Comparison of ENCODE assay signal across 8 cellular contexts in the genomic region with DNA sequence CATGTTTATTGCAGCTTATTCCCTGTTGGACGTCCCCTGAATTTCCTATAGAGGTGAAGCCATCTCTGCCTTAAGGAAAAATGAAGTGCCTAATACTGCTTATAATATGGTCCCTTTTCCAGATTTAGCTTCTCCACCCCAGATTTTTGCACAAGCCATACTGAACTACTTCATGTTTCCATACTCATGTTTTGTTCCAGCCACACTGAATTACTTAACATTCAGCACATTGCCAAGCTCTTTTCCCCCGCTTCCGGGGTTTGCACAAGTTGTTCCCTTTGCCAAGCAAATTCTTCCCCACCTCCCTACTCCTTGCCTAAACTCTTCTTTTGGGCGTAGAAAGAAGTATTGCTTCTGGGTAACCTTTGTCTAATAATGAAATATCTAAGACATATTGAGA. TPM values are rescaled to one million over a fixed set of nuclear protein-coding genes. Genes with fewer than 3 reads are reported as not detected.
DNase-seq lines count a peak whose midpoint lies in the region; ATAC-seq, FAIRE-seq and TF ChIP-seq lines count a peak whose summit lies in the region.

No MANE protein-coding gene starts in this region.

- no peak for TF ChIP-seq RAD21 in A549 (conservative IDR thresholded peaks at IDR 0.05 in 1 of 2, IDR thresholded peaks at IDR 0.05 in 1 of 2)

- H3K27ac ChIP-seq in A549 (peak overlapping the region in 1 of 2 experiments; percentile 76; a peak in 2 of 6 replicates), endodermal cell (ENCODE audit: low read depth, low read length) (no peak overlapping the region)

- H3K36me3 ChIP-seq in endodermal cell (ENCODE audit: control insufficient read depth, insufficient read depth, low read length), result no peaks in the 10 kb centered on the region

- H3K9me3 ChIP-seq in A549 (peaks cover 3% of the 10 kb centered on the region; the same call in 1 of the 3 replicates), endodermal cell (ENCODE audit: control insufficient read depth, low read length) (peaks cover 10% of the 10 kb centered on the region)

- no peak overlapping the region for H3K4me3 ChIP-seq in A549
- H3K4me3 ChIP-seq in endodermal cell (ENCODE audit: low read length), result no peak overlapping the region

- H3K4me3 Mint-ChIP-seq in activated CD4-positive, alpha-beta memory T cell treated with anti-CD3 and anti-CD28 coated beads for 36 hours, result peak overlapping the region; percentile 100
- H3K4me3 Mint-ChIP-seq in endodermal cell, result no peak overlapping the region

- peak overlapping the region; percentile 92 for H3K4me2 ChIP-seq in A549

- H3K9ac ChIP-seq in endodermal cell (ENCODE audit: extremely low read depth, low read length, poor library complexity, severe bottlenecking), result no peak overlapping the region

- H3K27ac Mint-ChIP-seq in activated CD4-positive, alpha-beta memory T cell treated with anti-CD3 and anti-CD28 coated beads for 36 hours, result peak overlapping the region; percentile 64
- H3K27ac Mint-ChIP-seq in endodermal cell, result no peak overlapping the region

- TF ChIP-seq EP300 in A549 (IDR thresholded peaks at IDR 0.05), result no peak

- no peaks in the 10 kb centered on the region for H3K27me3 Mint-ChIP-seq in activated CD4-positive, alpha-beta memory T cell treated with anti-CD3 and anti-CD28 coated beads for 36 hours
- peaks cover 83% of the 10 kb centered on the region for H3K27me3 Mint-ChIP-seq in endodermal cell (ENCODE audit: insufficient read depth)

- H3K4me1 ChIP-seq in A549, result peaks cover 25% of the 10 kb centered on the region
- no peaks in the 10 kb centered on the region for H3K4me1 ChIP-seq in endodermal cell (ENCODE audit: control insufficient read depth, insufficient read depth, low read length)

- no peak for ATAC-seq in A549
- no peak for ATAC-seq in GM18502 (IDR thresholded peaks at IDR 0.05; ENCODE audit: poor library complexity, unreplicated experiment)

- FAIRE-seq in A549 (lab: Jason Lieb, UNC), result no peak

- TF ChIP-seq POLR2A in A549 (IDR thresholded peaks at IDR 0.05; ENCODE audit: low read length), result no peak

- peaks cover 16% of the 10 kb centered on the region for H3K9me3 Mint-ChIP-seq in activated CD4-positive, alpha-beta memory T cell treated with anti-CD3 and anti-CD28 coated beads for 36 hours
- H3K9me3 Mint-ChIP-seq in endodermal cell, result peaks cover 12% of the 10 kb centered on the region

- 64% methylated on average over 4 of the region's 4 CpGs for WGBS in A549 (ENCODE audit: missing lambda C conversion rate)
- WGBS in endodermal cell (ENCODE audit: insufficient coverage in 1 of 2, insufficient read length in 1 of 2), 2 experiments, result 89 to 100% methylated on average over 2 to 4 of the region's 4 CpGs

- peaks cover 52% of the 10 kb centered on the region for H3K4me1 Mint-ChIP-seq in activated CD4-positive, alpha-beta memory T cell treated with anti-CD3 and anti-CD28 coated beads for 36 hours (ENCODE audit: low read depth)
- H3K4me1 Mint-ChIP-seq in endodermal cell, result peaks cover 11% of the 10 kb centered on the region

- POLR2A ChIA-PET in A549 (lab: Yijun Ruan, JAX), result no interaction called here
- POLR2A ChIA-PET in activated CD4-positive, alpha-beta memory T cell treated with anti-CD3 and anti-CD28 coated beads for 36 hours (lab: Charles Lee), result interaction anchor here (0.8 kb wide), 1 partner anchor 280 kb away, joined by 3 read pairs; a partner anchor contains a TSS

- peaks cover 2% of the 10 kb centered on the region for H3K36me3 Mint-ChIP-seq in activated CD4-positive, alpha-beta memory T cell treated with anti-CD3 and anti-CD28 coated beads for 36 hours
- no peaks in the 10 kb centered on the region for H3K36me3 Mint-ChIP-seq in endodermal cell (ENCODE audit: low read depth)

- peaks cover 14% of the 10 kb centered on the region for H3K27me3 ChIP-seq in endodermal cell (ENCODE audit: control insufficient read depth, insufficient read depth, low read length, poor library complexity, severe bottlenecking)

- intact Hi-C loops in activated CD4-positive, alpha-beta memory T cell treated with anti-CD3 and anti-CD28 coated beads for 36 hours (cut with micrococcal nuclease), result loop anchor here (5.0 kb wide), 2 partner anchors 129 to 294 kb away; a partner anchor contains a TSS

- DNase-seq in A549 (ENCODE audit: low read depth in 1 of 2, low spot score in 1 of 2) (peak in 1 of 2 experiments; percentile 41), GM04504 (ENCODE audit: low read depth) (peak; percentile 58), iris pigment epithelial cell (ENCODE audit: low read depth) (peak; percentile 79), endodermal cell (no peak), SW480 (ENCODE audit: low spot score) (no peak)
- no peak for DNase-seq in activated CD4-positive, alpha-beta memory T cell treated with anti-CD3 and anti-CD28 coated beads for 36 hours
- DNase-seq in stimulated activated CD8-positive, alpha-beta memory T cell treated with anti-CD3 and anti-CD28 coated beads, Interleukin-4, amount 100 ng/mL, for 48 hours, result no peak

- TF ChIP-seq CTCF in A549 (IDR thresholded peaks at IDR 0.05) (no peak), endodermal cell (conservative IDR thresholded peaks at IDR 0.05) (no peak)

- CTCF ChIA-PET in A549 (lab: Yijun Ruan, JAX), result interaction anchor here (0.6 to 5.8 kb wide), 14 partner anchors 8 to 1817 kb away, joined by 3 to 52 read pairs (median 8); no protein-coding TSS in a partner anchor
- CTCF ChIA-PET in activated CD4-positive, alpha-beta memory T cell treated with anti-CD3 and anti-CD28 coated beads for 36 hours (lab: Charles Lee), result interaction anchor here (2.2 to 3.0 kb wide), 3 partner anchors 12 to 92 kb away, joined by 7 to 28 read pairs (median 24); no protein-coding TSS in a partner anchor

TF ChIP-seq in A549, 52 proteins besides CTCF, POLR2A, EP300 and RAD21:
- TF ChIP-seq ZFP36 (IDR thresholded peaks at IDR 0.05; ENCODE audit: borderline replicate concordance, partially characterized antibody) (no peak), PHF8 (IDR thresholded peaks at IDR 0.05; ENCODE audit: borderline replicate concordance, low read depth) (no peak), JUNB (IDR thresholded peaks at IDR 0.05) (no peak), ZC3H11A (IDR thresholded peaks at IDR 0.05) (no peak), CBX8 (IDR thresholded peaks at IDR 0.05) (no peak), HDAC2 (IDR thresholded peaks at IDR 0.05) (no peak), HOXB5 (CRISPR knock-in tag; IDR thresholded peaks at IDR 0.05) (no peak), TFCP2L1 (CRISPR knock-in tag; IDR thresholded peaks at IDR 0.05) (no peak), BHLHE40 (IDR thresholded peaks at IDR 0.05; ENCODE audit: low read depth, low read length) (no peak), SREBF2 (IDR thresholded peaks at IDR 0.05) (no peak), EHF (CRISPR knock-in tag; IDR thresholded peaks at IDR 0.05) (no peak), EHMT2 (IDR thresholded peaks at IDR 0.05; ENCODE audit: low read depth) (no peak), MAZ (IDR thresholded peaks at IDR 0.05; ENCODE audit: borderline replicate concordance, low read depth, low read length) (no peak), NFE2L2 (conservative IDR thresholded peaks at IDR 0.05; ENCODE audit: low read length) (no peak), RNF2 (IDR thresholded peaks at IDR 0.05; ENCODE audit: borderline replicate concordance, low read depth) (no peak)
- TF ChIP-seq, protein P1, sequence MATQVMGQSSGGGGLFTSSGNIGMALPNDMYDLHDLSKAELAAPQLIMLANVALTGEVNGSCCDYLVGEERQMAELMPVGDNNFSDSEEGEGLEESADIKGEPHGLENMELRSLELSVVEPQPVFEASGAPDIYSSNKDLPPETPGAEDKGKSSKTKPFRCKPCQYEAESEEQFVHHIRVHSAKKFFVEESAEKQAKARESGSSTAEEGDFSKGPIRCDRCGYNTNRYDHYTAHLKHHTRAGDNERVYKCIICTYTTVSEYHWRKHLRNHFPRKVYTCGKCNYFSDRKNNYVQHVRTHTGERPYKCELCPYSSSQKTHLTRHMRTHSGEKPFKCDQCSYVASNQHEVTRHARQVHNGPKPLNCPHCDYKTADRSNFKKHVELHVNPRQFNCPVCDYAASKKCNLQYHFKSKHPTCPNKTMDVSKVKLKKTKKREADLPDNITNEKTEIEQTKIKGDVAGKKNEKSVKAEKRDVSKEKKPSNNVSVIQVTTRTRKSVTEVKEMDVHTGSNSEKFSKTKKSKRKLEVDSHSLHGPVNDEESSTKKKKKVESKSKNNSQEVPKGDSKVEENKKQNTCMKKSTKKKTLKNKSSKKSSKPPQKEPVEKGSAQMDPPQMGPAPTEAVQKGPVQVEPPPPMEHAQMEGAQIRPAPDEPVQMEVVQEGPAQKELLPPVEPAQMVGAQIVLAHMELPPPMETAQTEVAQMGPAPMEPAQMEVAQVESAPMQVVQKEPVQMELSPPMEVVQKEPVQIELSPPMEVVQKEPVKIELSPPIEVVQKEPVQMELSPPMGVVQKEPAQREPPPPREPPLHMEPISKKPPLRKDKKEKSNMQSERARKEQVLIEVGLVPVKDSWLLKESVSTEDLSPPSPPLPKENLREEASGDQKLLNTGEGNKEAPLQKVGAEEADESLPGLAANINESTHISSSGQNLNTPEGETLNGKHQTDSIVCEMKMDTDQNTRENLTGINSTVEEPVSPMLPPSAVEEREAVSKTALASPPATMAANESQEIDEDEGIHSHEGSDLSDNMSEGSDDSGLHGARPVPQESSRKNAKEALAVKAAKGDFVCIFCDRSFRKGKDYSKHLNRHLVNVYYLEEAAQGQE (IDR thresholded peaks at IDR 0.05), result no peak
TF ChIP-seq in A549: peak in this region for 0.

RNA-seq across cellular contexts. Expression of a gene that starts 1.7 kb away (rescaled TPM):
- polyA plus RNA-seq in A549 (2011; rRNA removed) (13.0 and 15.0 TPM in 2 replicates), A549 (2017; fragmentation: RNase III; extraction: RNeasy Plus Mini Kit Qiagen cat#74134 plus additional on column Dnase treatment) (5.1 to 5.7 TPM (median 5.6 TPM) in 3 replicates)
- 2.9 and 3.0 TPM in 2 replicates for polyA plus RNA-seq in A549 (2012; cell fraction: cytosol; rRNA removed)
- 4.2 and 5.1 TPM in 2 replicates for polyA plus RNA-seq in A549 (2012; cell fraction: nucleus; rRNA removed)
- 8.9 and 10.5 TPM in 2 replicates for polyA minus RNA-seq in A549 (2011; rRNA and poly(A)+ RNA removed)
- total RNA-seq in activated CD4-positive, alpha-beta memory T cell treated with anti-CD3 and anti-CD28 coated beads for 36 hours, result 10 to 100 TPM; 60.0 to 65.1 TPM
- 10 to 100 TPM; 18.0 to 21.0 TPM for total RNA-seq in endodermal cell
- 23.7 TPM for polyA plus RNA-seq in endodermal cell (2013, experiment 1 of 2)
- 25.5 TPM for polyA plus RNA-seq in endodermal cell (2013, experiment 2 of 2)

RNA-seq across cellular contexts. Expression of a gene that starts 23.0 kb away (rescaled TPM):
- 115 and 119 TPM in 2 replicates for polyA plus RNA-seq in A549 (2011; rRNA removed)
- polyA plus RNA-seq in A549 (2012; cell fraction: cytosol; rRNA removed), result 8.3 and 8.7 TPM in 2 replicates
- 15.0 and 18.9 TPM in 2 replicates for polyA plus RNA-seq in A549 (2012; cell fraction: nucleus; rRNA removed)
- 16.2 to 17.9 TPM (median 17.1 TPM) in 3 replicates for polyA plus RNA-seq in A549 (2017; fragmentation: RNase III; extraction: RNeasy Plus Mini Kit Qiagen cat#74134 plus additional on column Dnase treatment)
- 31.3 and 41.7 TPM in 2 replicates for polyA minus RNA-seq in A549 (2011; rRNA and poly(A)+ RNA removed)
- 1 to 10 TPM; 2.5 to 2.7 TPM for total RNA-seq in activated CD4-positive, alpha-beta memory T cell treated with anti-CD3 and anti-CD28 coated beads for 36 hours
- total RNA-seq in endodermal cell, result 10 to 100 TPM; 59.5 to 96.6 TPM
- 9.7 TPM for polyA plus RNA-seq in endodermal cell (2013, experiment 1 of 2)
- 10.1 TPM for polyA plus RNA-seq in endodermal cell (2013, experiment 2 of 2)

Comparison
In these comparisons a context has a peak if more than half of its experiments do, and no peak if none do; other contexts are left out.
1. DNase-seq: peak in GM04504 (single experiment) and iris pigment epithelial cell (single experiment); none in activated CD4-positive, alpha-beta memory T cell treated with anti-CD3 and anti-CD28 coated beads for 36 hours (single experiment), stimulated activated CD8-positive, alpha-beta memory T cell treated with anti-CD3 and anti-CD28 coated beads, Interleukin-4, amount 100 ng/mL, for 48 hours (single experiment), endodermal cell (single experiment) and SW480 (single experiment).
2. RNA of a gene that starts 23.0 kb away (total RNA-seq): 59.5 to 96.6 TPM in endodermal cell; 2.5 to 2.7 TPM in activated CD4-positive, alpha-beta memory T cell treated with anti-CD3 and anti-CD28 coated beads for 36 hours; every median in the first group is over 10 times any median in the second.